In the genomic region with DNA sequence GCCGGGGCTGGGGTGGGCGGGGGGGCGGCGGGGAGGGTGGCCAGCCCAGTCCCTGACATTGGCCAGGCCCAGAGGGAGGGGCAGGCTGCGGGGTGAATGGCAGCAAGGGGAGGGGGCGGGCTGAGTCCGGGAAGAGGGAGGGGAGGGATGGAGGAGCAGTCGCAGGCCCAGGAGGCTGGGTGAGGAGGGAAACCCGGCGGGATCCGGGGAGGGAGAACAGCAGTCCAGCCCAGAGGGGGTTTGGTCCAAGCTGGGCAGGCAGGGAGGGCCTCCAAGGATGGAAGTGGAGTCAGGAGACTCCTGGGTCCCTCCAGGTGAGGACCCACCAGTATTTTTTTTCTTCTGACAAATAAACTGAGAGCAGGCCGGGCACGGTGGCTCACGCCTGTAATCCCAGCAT, we compare ENCODE assay signal across 2 cellular contexts.
TF ChIP-seq lines count a peak whose summit lies in the region.

No MANE protein-coding gene starts in this region.

TF ChIP-seq in WTC11, 78 proteins besides CTCF, POLR2A, EP300 and RAD21:
- peak; percentile 16; the same call in 1 of the 2 replicates for TF ChIP-seq ZNF263 (CRISPR knock-in tag; IDR thresholded peaks at IDR 0.05; ENCODE audit: low read depth)
- TF ChIP-seq, protein P1, sequence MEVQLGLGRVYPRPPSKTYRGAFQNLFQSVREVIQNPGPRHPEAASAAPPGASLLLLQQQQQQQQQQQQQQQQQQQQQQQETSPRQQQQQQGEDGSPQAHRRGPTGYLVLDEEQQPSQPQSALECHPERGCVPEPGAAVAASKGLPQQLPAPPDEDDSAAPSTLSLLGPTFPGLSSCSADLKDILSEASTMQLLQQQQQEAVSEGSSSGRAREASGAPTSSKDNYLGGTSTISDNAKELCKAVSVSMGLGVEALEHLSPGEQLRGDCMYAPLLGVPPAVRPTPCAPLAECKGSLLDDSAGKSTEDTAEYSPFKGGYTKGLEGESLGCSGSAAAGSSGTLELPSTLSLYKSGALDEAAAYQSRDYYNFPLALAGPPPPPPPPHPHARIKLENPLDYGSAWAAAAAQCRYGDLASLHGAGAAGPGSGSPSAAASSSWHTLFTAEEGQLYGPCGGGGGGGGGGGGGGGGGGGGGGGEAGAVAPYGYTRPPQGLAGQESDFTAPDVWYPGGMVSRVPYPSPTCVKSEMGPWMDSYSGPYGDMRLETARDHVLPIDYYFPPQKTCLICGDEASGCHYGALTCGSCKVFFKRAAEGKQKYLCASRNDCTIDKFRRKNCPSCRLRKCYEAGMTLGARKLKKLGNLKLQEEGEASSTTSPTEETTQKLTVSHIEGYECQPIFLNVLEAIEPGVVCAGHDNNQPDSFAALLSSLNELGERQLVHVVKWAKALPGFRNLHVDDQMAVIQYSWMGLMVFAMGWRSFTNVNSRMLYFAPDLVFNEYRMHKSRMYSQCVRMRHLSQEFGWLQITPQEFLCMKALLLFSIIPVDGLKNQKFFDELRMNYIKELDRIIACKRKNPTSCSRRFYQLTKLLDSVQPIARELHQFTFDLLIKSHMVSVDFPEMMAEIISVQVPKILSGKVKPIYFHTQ (CRISPR knock-in tag; IDR thresholded peaks at IDR 0.05), result no peak
- TF ChIP-seq, protein P2, sequence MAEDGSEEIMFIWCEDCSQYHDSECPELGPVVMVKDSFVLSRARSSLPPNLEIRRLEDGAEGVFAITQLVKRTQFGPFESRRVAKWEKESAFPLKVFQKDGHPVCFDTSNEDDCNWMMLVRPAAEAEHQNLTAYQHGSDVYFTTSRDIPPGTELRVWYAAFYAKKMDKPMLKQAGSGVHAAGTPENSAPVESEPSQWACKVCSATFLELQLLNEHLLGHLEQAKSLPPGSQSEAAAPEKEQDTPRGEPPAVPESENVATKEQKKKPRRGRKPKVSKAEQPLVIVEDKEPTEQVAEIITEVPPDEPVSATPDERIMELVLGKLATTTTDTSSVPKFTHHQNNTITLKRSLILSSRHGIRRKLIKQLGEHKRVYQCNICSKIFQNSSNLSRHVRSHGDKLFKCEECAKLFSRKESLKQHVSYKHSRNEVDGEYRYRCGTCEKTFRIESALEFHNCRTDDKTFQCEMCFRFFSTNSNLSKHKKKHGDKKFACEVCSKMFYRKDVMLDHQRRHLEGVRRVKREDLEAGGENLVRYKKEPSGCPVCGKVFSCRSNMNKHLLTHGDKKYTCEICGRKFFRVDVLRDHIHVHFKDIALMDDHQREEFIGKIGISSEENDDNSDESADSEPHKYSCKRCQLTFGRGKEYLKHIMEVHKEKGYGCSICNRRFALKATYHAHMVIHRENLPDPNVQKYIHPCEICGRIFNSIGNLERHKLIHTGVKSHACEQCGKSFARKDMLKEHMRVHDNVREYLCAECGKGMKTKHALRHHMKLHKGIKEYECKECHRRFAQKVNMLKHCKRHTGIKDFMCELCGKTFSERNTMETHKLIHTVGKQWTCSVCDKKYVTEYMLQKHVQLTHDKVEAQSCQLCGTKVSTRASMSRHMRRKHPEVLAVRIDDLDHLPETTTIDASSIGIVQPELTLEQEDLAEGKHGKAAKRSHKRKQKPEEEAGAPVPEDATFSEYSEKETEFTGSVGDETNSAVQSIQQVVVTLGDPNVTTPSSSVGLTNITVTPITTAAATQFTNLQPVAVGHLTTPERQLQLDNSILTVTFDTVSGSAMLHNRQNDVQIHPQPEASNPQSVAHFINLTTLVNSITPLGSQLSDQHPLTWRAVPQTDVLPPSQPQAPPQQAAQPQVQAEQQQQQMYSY (CRISPR knock-in tag; IDR thresholded peaks at IDR 0.05), result peak; percentile 88

TF ChIP-seq in HepG2, 621 proteins besides CTCF, POLR2A, EP300 and RAD21:
- TF ChIP-seq, protein P3, sequence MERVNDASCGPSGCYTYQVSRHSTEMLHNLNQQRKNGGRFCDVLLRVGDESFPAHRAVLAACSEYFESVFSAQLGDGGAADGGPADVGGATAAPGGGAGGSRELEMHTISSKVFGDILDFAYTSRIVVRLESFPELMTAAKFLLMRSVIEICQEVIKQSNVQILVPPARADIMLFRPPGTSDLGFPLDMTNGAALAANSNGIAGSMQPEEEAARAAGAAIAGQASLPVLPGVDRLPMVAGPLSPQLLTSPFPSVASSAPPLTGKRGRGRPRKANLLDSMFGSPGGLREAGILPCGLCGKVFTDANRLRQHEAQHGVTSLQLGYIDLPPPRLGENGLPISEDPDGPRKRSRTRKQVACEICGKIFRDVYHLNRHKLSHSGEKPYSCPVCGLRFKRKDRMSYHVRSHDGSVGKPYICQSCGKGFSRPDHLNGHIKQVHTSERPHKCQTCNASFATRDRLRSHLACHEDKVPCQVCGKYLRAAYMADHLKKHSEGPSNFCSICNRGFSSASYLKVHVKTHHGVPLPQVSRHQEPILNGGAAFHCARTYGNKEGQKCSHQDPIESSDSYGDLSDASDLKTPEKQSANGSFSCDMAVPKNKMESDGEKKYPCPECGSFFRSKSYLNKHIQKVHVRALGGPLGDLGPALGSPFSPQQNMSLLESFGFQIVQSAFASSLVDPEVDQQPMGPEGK (CRISPR knock-in tag; IDR thresholded peaks at IDR 0.05), result 0 out of 2 replicates have a peak, but pooled peaks have one; percentile 9
- TF ChIP-seq CC2D1A (CRISPR knock-in tag; IDR thresholded peaks at IDR 0.05), result no peak
- no peak for TF ChIP-seq REXO4 (CRISPR knock-in tag; IDR thresholded peaks at IDR 0.05; ENCODE audit: borderline replicate concordance)
